9 cellular contexts compared by ENCODE assay signal in genomic region chr4:16082038-16082423, GRCh38. TPM values are rescaled to one million over a fixed set of nuclear protein-coding genes. Genes with fewer than 3 reads are reported as not detected.
A peak's percentile ranks its signal among the peaks of the same experiment; 100 is the strongest.
DNase-seq lines count a peak whose midpoint lies in the region; ATAC-seq, FAIRE-seq and TF ChIP-seq lines count a peak whose summit lies in the region.
"Had no signal": no experiment of that assay in that cellular context is flagged by ENCODE, and none has a peak within 500 bp of the region (broad histone marks: within the 10 kb centered on the region; RNA-seq: fewer than 3 reads in every experiment).

No MANE protein-coding gene starts in this region.

- H3K27me3 Mint-ChIP-seq in activated T-helper 2 cell treated with anti-CD3 and anti-CD28 coated beads, Interferon-gamma antibody, Interleukin-2, Interleukin-4, amounts not matched to agents 10 μg/mL and 5 μg/mL and 100 μg/mL, durations not matched to agents 14 hours and 24 hours and 36 hours (ENCODE audit: low read depth) = peaks cover 69% of the 10 kb centered on the region

- FAIRE-seq in kidney (lab: Jason Lieb, UNC) = no peak
- FAIRE-seq: GM18507 had no signal

- H3K27ac Mint-ChIP-seq in activated T-helper 2 cell treated with anti-CD3 and anti-CD28 coated beads, Interferon-gamma antibody, Interleukin-2, Interleukin-4, amounts not matched to agents 10 μg/mL and 5 μg/mL and 100 μg/mL, durations not matched to agents 14 hours and 24 hours and 36 hours = no peak overlapping the region

- no peak for TF ChIP-seq CTCF in kidney (IDR thresholded peaks at IDR 0.05; ENCODE audit: borderline replicate concordance, extremely low read depth, insufficient read depth)
- TF ChIP-seq CTCF in smooth muscle cell (IDR thresholded peaks at IDR 0.05; ENCODE audit: borderline replicate concordance, insufficient read depth, poor library complexity, severe bottlenecking) = no peak
- TF ChIP-seq CTCF in mucosa of descending colon (IDR thresholded peaks at IDR 0.05) = no peak

- intact Hi-C loops in activated T-helper 2 cell treated with anti-CD3 and anti-CD28 coated beads, Interferon-gamma antibody, Interleukin-2, Interleukin-4, amounts not matched to agents 10 μg/mL and 5 μg/mL and 100 μg/mL, durations not matched to agents 14 hours and 24 hours and 36 hours (cut with micrococcal nuclease) = no loop called here
- intact Hi-C loops in kidney (cut with DNase I) (no loop called here), mucosa of descending colon (cut with DNase I, micrococcal nuclease) (no loop called here)

- H3K9ac ChIP-seq in HUES48 (ENCODE audit: low read depth, low read length) = peak overlapping the region; percentile 14; the same call in 1 of the 2 replicates
- H3K9ac ChIP-seq in kidney (ENCODE audit: low read length in 2 of 2) = peak overlapping the region in 1 of 2 donors; percentile 67
- H3K9ac ChIP-seq in smooth muscle cell (ENCODE audit: low read depth) = no peak overlapping the region

- ATAC-seq in mucosa of descending colon = no peak

- no peaks in the 10 kb centered on the region for H4K20me1 ChIP-seq in smooth muscle cell (ENCODE audit: low read depth)

- peaks cover 17% of the 10 kb centered on the region for H3K4me1 Mint-ChIP-seq in activated T-helper 2 cell treated with anti-CD3 and anti-CD28 coated beads, Interferon-gamma antibody, Interleukin-2, Interleukin-4, amounts not matched to agents 10 μg/mL and 5 μg/mL and 100 μg/mL, durations not matched to agents 14 hours and 24 hours and 36 hours (ENCODE audit: low read depth)

- H3K27ac ChIP-seq in HUES48 (ENCODE audit: low read depth, low read length) = peak overlapping the region; percentile 68
- H3K27ac ChIP-seq in kidney (ENCODE audit: low read depth in 2 of 2, low read length in 2 of 2) = no peak overlapping the region
- no peak overlapping the region for H3K27ac ChIP-seq in smooth muscle cell (ENCODE audit: low read depth)

- peaks cover 12% of the 10 kb centered on the region for H3K36me3 Mint-ChIP-seq in activated T-helper 2 cell treated with anti-CD3 and anti-CD28 coated beads, Interferon-gamma antibody, Interleukin-2, Interleukin-4, amounts not matched to agents 10 μg/mL and 5 μg/mL and 100 μg/mL, durations not matched to agents 14 hours and 24 hours and 36 hours (ENCODE audit: low read depth)

- peak overlapping the region; percentile 14 for H3K4me3 Mint-ChIP-seq in activated T-helper 2 cell treated with anti-CD3 and anti-CD28 coated beads, Interferon-gamma antibody, Interleukin-2, Interleukin-4, amounts not matched to agents 10 μg/mL and 5 μg/mL and 100 μg/mL, durations not matched to agents 14 hours and 24 hours and 36 hours (ENCODE audit: low read depth)

- peak overlapping the region; percentile 68 for H2AFZ ChIP-seq in smooth muscle cell (ENCODE audit: low read depth)

- no peak for DNase-seq in activated T-helper 2 cell treated with anti-CD3 and anti-CD28 coated beads, Interferon-gamma antibody, Interleukin-2, Interleukin-4, amounts not matched to agents 10 μg/mL and 5 μg/mL and 100 μg/mL, durations not matched to agents 14 hours and 24 hours and 36 hours (ENCODE audit: low spot score)
- DNase-seq in kidney = no peak
- DNase-seq in smooth muscle cell (lab: John Stamatoyannopoulos, UW; ENCODE audit: unreplicated experiment) = no peak
- no peak for DNase-seq in NCI-H1417 treated with DMSO at 0.1 percent for 48 hours (lab: John Stamatoyannopoulos, UW)
- no peak for DNase-seq in HUDEP-2 (lab: John Stamatoyannopoulos, UW; ENCODE audit: unreplicated experiment in 76 of 76)
- no peak for DNase-seq in mucosa of descending colon
- DNase-seq: NCI-H524 treated with DMSO at 0.1 percent for 48 hours had no signal

- H3K9me3 ChIP-seq in HUES48 (ENCODE audit: control insufficient read depth, insufficient read depth, low read length) (no peaks in the 10 kb centered on the region), kidney (ENCODE audit: control insufficient read depth in 1 of 2, low read length in 2 of 2) (peaks cover 0 to 5% of the 10 kb centered on the region in 2 donors), smooth muscle cell (replicated peaks; ENCODE audit: low read depth) (no peaks in the 10 kb centered on the region), mucosa of descending colon (no peaks in the 10 kb centered on the region)

- WGBS in smooth muscle cell (ENCODE audit: low lambda C conversion rate) = 15% methylated on average over 17 of the region's 17 CpGs

- H3K27me3 ChIP-seq in HUES48 (ENCODE audit: control insufficient read depth, insufficient read depth, low read length) (peaks cover 44% of the 10 kb centered on the region), smooth muscle cell (ENCODE audit: low read depth) (peaks cover 57% of the 10 kb centered on the region)

- H3K4me3 ChIP-seq in HUES48 (ENCODE audit: low read depth, low read length) (peak overlapping the region; percentile 76), kidney (ENCODE audit: low read length in 2 of 2) (peak overlapping the region; percentile 65 to 72), smooth muscle cell (peak overlapping the region; percentile 52), mucosa of descending colon (no peak overlapping the region)

- peak overlapping the region; percentile 88 for H3K4me2 ChIP-seq in smooth muscle cell

- H3K9me3 Mint-ChIP-seq in activated T-helper 2 cell treated with anti-CD3 and anti-CD28 coated beads, Interferon-gamma antibody, Interleukin-2, Interleukin-4, amounts not matched to agents 10 μg/mL and 5 μg/mL and 100 μg/mL, durations not matched to agents 14 hours and 24 hours and 36 hours = peaks cover 9% of the 10 kb centered on the region

- no peaks in the 10 kb centered on the region for H3K79me2 ChIP-seq in smooth muscle cell (ENCODE audit: low read depth)

- peaks cover 15% of the 10 kb centered on the region for H3F3A ChIP-seq in smooth muscle cell (ENCODE audit: low read depth)

- H3K36me3 ChIP-seq in HUES48 (ENCODE audit: control insufficient read depth, insufficient read depth, low read length) (peaks cover 11% of the 10 kb centered on the region; the same call in 1 of the 2 replicates), kidney (ENCODE audit: control insufficient read depth in 1 of 2, insufficient read depth in 2 of 2, low read length in 2 of 2) (no peaks in the 10 kb centered on the region), smooth muscle cell (ENCODE audit: low read depth) (no peaks in the 10 kb centered on the region), mucosa of descending colon (ENCODE audit: low read depth) (no peaks in the 10 kb centered on the region)

- H3K4me1 ChIP-seq in HUES48 (ENCODE audit: control insufficient read depth, insufficient read depth, low read length) = peaks cover 33% of the 10 kb centered on the region
- H3K4me1 ChIP-seq in kidney (ENCODE audit: control insufficient read depth in 1 of 2, insufficient read depth in 1 of 2, low read depth in 1 of 2, low read length in 2 of 2) = peaks cover 0 to 6% of the 10 kb centered on the region in 2 donors
- H3K4me1 ChIP-seq in smooth muscle cell (ENCODE audit: low read depth) = peaks cover 17% of the 10 kb centered on the region
- H3K4me1 ChIP-seq in mucosa of descending colon (ENCODE audit: low read depth) = peaks cover 13% of the 10 kb centered on the region

RNA-seq across cellular contexts. Expression of gene PROM1, which starts 1.8 kb away (rescaled TPM):
- total RNA-seq in activated T-helper 2 cell treated with anti-CD3 and anti-CD28 coated beads, Interferon-gamma antibody, Interleukin-2, Interleukin-4, amounts not matched to agents 10 μg/mL and 5 μg/mL and 100 μg/mL, durations not matched to agents 14 hours and 24 hours and 36 hours = 0.46 and 0.64 TPM in 2 replicates
- total RNA-seq in kidney = 276 TPM
- 28.8 TPM for polyA plus RNA-seq in kidney (ENCODE audit: insufficient read depth, low read depth, low replicate concordance)
- total RNA-seq in smooth muscle cell = 1.2 and 1.7 TPM in 2 replicates
- 0.56 and 0.79 TPM in 2 replicates for polyA plus RNA-seq in smooth muscle cell
- total RNA-seq in mucosa of descending colon = 100 to 1,000 TPM in 1 of 3 donors, 10 to 100 TPM in 2; 52.0 to 136 (median 69.6) TPM

Comparison
In these comparisons a context has a peak if more than half of its experiments do, and no peak if none do; other contexts are left out.
1. RNA of gene PROM1, which starts 1.8 kb away (total RNA-seq): 276 TPM in kidney (single experiment) and 52.0 to 136 TPM in mucosa of descending colon; 1.2 to 1.7 TPM in smooth muscle cell and 0.46 to 0.64 TPM in activated T-helper 2 cell treated with anti-CD3 and anti-CD28 coated beads, Interferon-gamma antibody, Interleukin-2, Interleukin-4, amounts not matched to agents 10 μg/mL and 5 μg/mL and 100 μg/mL, durations not matched to agents 14 hours and 24 hours and 36 hours; every median in the first group is over 10 times any median in the second.